In genomic region chr9:18384066-18384465, GRCh38 we compare ENCODE assay signal across 21 cellular contexts.
DNase-seq lines count a peak whose midpoint lies in the region; ATAC-seq lines count a peak whose summit lies in the region.
"Had no signal": no experiment of that assay in that cellular context is flagged by ENCODE, and none has a peak within 500 bp of the region (broad histone marks: within the 10 kb centered on the region; RNA-seq: fewer than 3 reads in every experiment).

No MANE protein-coding gene starts in this region.

- DNase-seq in NOMO-1 (lab: John Stamatoyannopoulos, UW; ENCODE audit: unreplicated experiment in 2 of 2) (peak; percentile 47 to 57), NOMO-1 treated with dmso at 0.1 percent for 144 hours (lab: John Stamatoyannopoulos, UW; ENCODE audit: unreplicated experiment) (no peak), NOMO-1 treated with DMSO at 0.1 percent for 48 hours (lab: John Stamatoyannopoulos, UW; ENCODE audit: unreplicated experiment) (peak; percentile 53), fibroblast of gingiva (ENCODE audit: low read depth) (peak; percentile 5), HUDEP-2 (lab: John Stamatoyannopoulos, UW; ENCODE audit: unreplicated experiment in 76 of 76) (no peak)
- DNase-seq: 8988T; CD4-positive, CD25-positive, alpha-beta regulatory T cell; COR-L47; DMS 273 treated with DMSO at 0.1 percent for 48 hours; DND-41; GOT3; MG63; NCI-H1105 treated with DMSO at 0.1 percent for 48 hours; NCI-H1694 treated with DMSO at 0.1 percent for 48 hours; NCI-H226; NCI-H524 treated with DMSO at 0.1 percent for 48 hours had no signal

- H3K27ac Mint-ChIP-seq in stimulated activated memory B cell treated with anti-CD40 and anti-IgM and Interleukin-4, amounts not matched to agents 10 μg/mL and 1 μg/mL and 100 μg/mL, for 72 hours = no peak overlapping the region
- H3K27ac Mint-ChIP-seq: B cell; CD4-positive, CD25-positive, alpha-beta regulatory T cell had no signal

- no peak overlapping the region for H3K4me3 Mint-ChIP-seq in stimulated activated memory B cell treated with anti-CD40 and anti-IgM and Interleukin-4, amounts not matched to agents 10 μg/mL and 1 μg/mL and 100 μg/mL, for 72 hours
- H3K4me3 Mint-ChIP-seq: B cell; CD4-positive, CD25-positive, alpha-beta regulatory T cell had no signal

- no peaks in the 10 kb centered on the region for H3K27me3 Mint-ChIP-seq in stimulated activated memory B cell treated with anti-CD40 and anti-IgM and Interleukin-4, amounts not matched to agents 10 μg/mL and 1 μg/mL and 100 μg/mL, for 72 hours
- H3K27me3 Mint-ChIP-seq: B cell; CD4-positive, CD25-positive, alpha-beta regulatory T cell had no signal

- H3K4me1 Mint-ChIP-seq in stimulated activated memory B cell treated with anti-CD40 and anti-IgM and Interleukin-4, amounts not matched to agents 10 μg/mL and 1 μg/mL and 100 μg/mL, for 72 hours = no peaks in the 10 kb centered on the region
- H3K4me1 Mint-ChIP-seq: B cell; CD4-positive, CD25-positive, alpha-beta regulatory T cell had no signal

- no peaks in the 10 kb centered on the region for H3K36me3 Mint-ChIP-seq in stimulated activated memory B cell treated with anti-CD40 and anti-IgM and Interleukin-4, amounts not matched to agents 10 μg/mL and 1 μg/mL and 100 μg/mL, for 72 hours
- H3K36me3 Mint-ChIP-seq: CD4-positive, CD25-positive, alpha-beta regulatory T cell had no signal

- no peaks in the 10 kb centered on the region for H3K9me3 Mint-ChIP-seq in stimulated activated memory B cell treated with anti-CD40 and anti-IgM and Interleukin-4, amounts not matched to agents 10 μg/mL and 1 μg/mL and 100 μg/mL, for 72 hours

- peak; percentile 24 for ATAC-seq in stimulated activated memory B cell treated with anti-CD40 and anti-IgM and Interleukin-4, amounts not matched to agents 10 μg/mL and 1 μg/mL and 100 μg/mL, for 72 hours
- ATAC-seq in GM18868 (IDR thresholded peaks at IDR 0.05; ENCODE audit: unreplicated experiment) (no peak), GM19467 (IDR thresholded peaks at IDR 0.05; ENCODE audit: unreplicated experiment) (no peak)
- ATAC-seq: Right ventricle myocardium inferior had no signal

Comparison
In these comparisons a context has a peak if more than half of its experiments do, and no peak if none do; other contexts are left out.
1. DNase-seq: peak in NOMO-1 (2 of 2), NOMO-1 treated with DMSO at 0.1 percent for 48 hours (single experiment) and fibroblast of gingiva (single experiment); none in NOMO-1 treated with dmso at 0.1 percent for 144 hours (single experiment) and HUDEP-2 (0 of 76).